Comparison of ENCODE assay signal across 11 cellular contexts in the genomic region with DNA sequence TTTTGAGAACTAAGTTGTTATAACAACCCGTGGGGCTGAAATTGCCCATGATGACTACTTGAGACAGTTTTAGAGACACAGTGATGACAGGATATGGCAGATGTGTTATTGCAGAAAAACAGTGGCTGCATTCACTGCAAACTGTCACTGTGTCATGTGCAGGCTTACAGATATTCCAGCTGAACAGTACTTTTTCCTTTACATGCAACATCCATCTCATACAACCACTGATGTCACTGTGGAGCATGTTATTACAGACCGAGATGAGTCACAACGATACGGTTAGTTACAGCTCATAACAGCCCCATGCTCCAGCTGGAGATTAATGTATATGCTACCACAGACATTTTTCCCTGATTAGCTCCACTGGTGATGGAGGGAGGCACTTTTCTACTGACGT.
A peak's percentile ranks its signal among the peaks of the same experiment; 100 is the strongest.
DNase-seq lines count a peak whose midpoint lies in the region; ATAC-seq, FAIRE-seq and TF ChIP-seq lines count a peak whose summit lies in the region.
"Had no signal": no experiment of that assay in that cellular context is flagged by ENCODE, and none has a peak within 500 bp of the region (broad histone marks: within the 10 kb centered on the region; RNA-seq: fewer than 3 reads in every experiment).

No MANE protein-coding gene starts in this region.

- H3K27me3 Mint-ChIP-seq in stimulated activated naive CD8-positive, alpha-beta T cell treated with anti-CD3 and anti-CD28 coated beads, Interleukin-15, amount 100 ng/mL, for 72 hours, result peaks cover 2% of the 10 kb centered on the region

- H3K4me3 Mint-ChIP-seq in stimulated activated naive CD8-positive, alpha-beta T cell treated with anti-CD3 and anti-CD28 coated beads, Interleukin-15, amount 100 ng/mL, for 72 hours, result no peak overlapping the region
- H3K4me3 Mint-ChIP-seq: activated T-cell treated with anti-CD3 and anti-CD28 coated beads, Interleukin-2, amount 50 U/mL, for 24 hours; CD14-positive monocyte had no signal

- no peaks in the 10 kb centered on the region for H3K9me3 ChIP-seq in Peyer's patch

- no peaks in the 10 kb centered on the region for H3K27me3 ChIP-seq in Peyer's patch

- no peak overlapping the region for H3K4me3 ChIP-seq in Peyer's patch

- DNase-seq in stimulated activated naive CD8-positive, alpha-beta T cell treated with anti-CD3 and anti-CD28 coated beads, Interleukin-15, Interleukin-2, amounts not matched to agents 100 U/mL and 50 U/mL, for 24 hours, result no peak
- DNase-seq in stimulated activated naive CD8-positive, alpha-beta T cell treated with anti-CD3 and anti-CD28 coated beads, Interleukin-15, amount 100 ng/mL, for 72 hours, result no peak
- peak; percentile 72 for DNase-seq in RCC 7860 (ENCODE audit: low spot score)
- DNase-seq in AG20443 (ENCODE audit: low spot score), result no peak
- no peak for DNase-seq in Peyer's patch
- DNase-seq in activated CD4-positive, alpha-beta T cell treated with anti-CD3 and anti-CD28 coated beads for 4 hours, result no peak
- no peak for DNase-seq in NCI-H2196 (lab: John Stamatoyannopoulos, UW; ENCODE audit: unreplicated experiment)
- DNase-seq: activated T-cell treated with anti-CD3 and anti-CD28 coated beads, Interleukin-2, amount 50 U/mL, for 24 hours; NCI-H1092 treated with DMSO at 0.1 percent for 48 hours had no signal

- no peaks in the 10 kb centered on the region for H3K4me1 ChIP-seq in Peyer's patch

- H3K36me3 ChIP-seq in Peyer's patch, result no peaks in the 10 kb centered on the region

- no peaks in the 10 kb centered on the region for H3K4me1 Mint-ChIP-seq in stimulated activated naive CD8-positive, alpha-beta T cell treated with anti-CD3 and anti-CD28 coated beads, Interleukin-15, amount 100 ng/mL, for 72 hours
- H3K4me1 Mint-ChIP-seq: CD14-positive monocyte had no signal

- FAIRE-seq in RCC 7860 (lab: Jason Lieb, UNC), result peak; percentile 58

- no peak for TF ChIP-seq POLR2A in Peyer's patch (IDR thresholded peaks at IDR 0.05)

- H3K27ac ChIP-seq in Peyer's patch, result no peak overlapping the region

- H3K9me3 Mint-ChIP-seq in stimulated activated naive CD8-positive, alpha-beta T cell treated with anti-CD3 and anti-CD28 coated beads, Interleukin-15, amount 100 ng/mL, for 72 hours, result peaks cover 0 to 2% of the 10 kb centered on the region in 2 donors
- H3K9me3 Mint-ChIP-seq: activated T-cell treated with anti-CD3 and anti-CD28 coated beads, Interleukin-2, amount 50 U/mL, for 24 hours had no signal

- ATAC-seq in stimulated activated naive CD8-positive, alpha-beta T cell treated with anti-CD3 and anti-CD28 coated beads, Interleukin-15, Interleukin-2, amounts not matched to agents 100 U/mL and 50 U/mL, for 24 hours, result peak; percentile 46
- ATAC-seq in stimulated activated naive CD8-positive, alpha-beta T cell treated with anti-CD3 and anti-CD28 coated beads, Interleukin-15, amount 100 ng/mL, for 72 hours, result no peak
- peak; percentile 96 for ATAC-seq in HG02884 (IDR thresholded peaks at IDR 0.05; ENCODE audit: unreplicated experiment)

- H3K27ac Mint-ChIP-seq in stimulated activated naive CD8-positive, alpha-beta T cell treated with anti-CD3 and anti-CD28 coated beads, Interleukin-15, amount 100 ng/mL, for 72 hours, result no peak overlapping the region
- H3K27ac Mint-ChIP-seq: activated T-cell treated with anti-CD3 and anti-CD28 coated beads, Interleukin-2, amount 50 U/mL, for 24 hours; CD14-positive monocyte had no signal

- no peak for TF ChIP-seq CTCF in Peyer's patch (IDR thresholded peaks at IDR 0.05)
